ENCODE assay signal across 8 cellular contexts in genomic region chr7:6615853-6616555, GRCh38. TPM values are rescaled to one million over a fixed set of nuclear protein-coding genes. Genes with fewer than 3 reads are reported as not detected.
A peak's percentile ranks its signal among the peaks of the same experiment; 100 is the strongest.
DNase-seq lines count a peak whose midpoint lies in the region; ATAC-seq, FAIRE-seq and TF ChIP-seq lines count a peak whose summit lies in the region.

No MANE protein-coding gene starts in this region.

- no peak for TF ChIP-seq POLR2A in breast epithelium (IDR thresholded peaks at IDR 0.05)
- peak in 2 of 3 donors; percentile 11 to 20 for TF ChIP-seq POLR2A in body of pancreas (IDR thresholded peaks at IDR 0.05)
- no peak for TF ChIP-seq POLR2A in HepG2 (IDR thresholded peaks at IDR 0.05; ENCODE audit: insufficient read depth in 1 of 2, low read depth in 2 of 2, low read length in 2 of 2)
- TF ChIP-seq POLR2A in testis (IDR thresholded peaks at IDR 0.05) = no peak

- no peaks in the 10 kb centered on the region for H3K4me1 ChIP-seq in breast epithelium
- H3K4me1 ChIP-seq in body of pancreas = peaks cover 7% of the 10 kb centered on the region
- peaks cover 21% of the 10 kb centered on the region for H3K4me1 ChIP-seq in HepG2 (ENCODE audit: insufficient read depth, low read length)
- H3K4me1 ChIP-seq in testis = peaks cover 10% of the 10 kb centered on the region

- no peak for FAIRE-seq in HepG2 (lab: Jason Lieb, UNC)

- no peak for DNase-seq in breast epithelium (ENCODE audit: low spot score in 2 of 2)
- DNase-seq in MCF 10A (ENCODE audit: unreplicated experiment) = no peak
- DNase-seq in body of pancreas = peak; percentile 57 to 83 (median 73)
- DNase-seq in HepG2 (ENCODE audit: low spot score) = peak; percentile 24
- DNase-seq in testis = no peak
- DNase-seq in NCI-H2171 treated with DMSO at 0.1 percent for 48 hours (lab: John Stamatoyannopoulos, UW) = no peak

- H3K27me3 Mint-ChIP-seq in MCF 10A (ENCODE audit: insufficient read depth, unreplicated experiment) = peaks cover 53% of the 10 kb centered on the region

- no TSS peak for BruUV-seq in MCF 10A (replicated peaks; lab: Mats Ljungman, UMichigan)
- no TSS peak for BruUV-seq in HepG2 (replicated peaks; lab: Mats Ljungman, UMichigan)

- peak overlapping the region; percentile 85 for H3K4me2 ChIP-seq in HepG2 (ENCODE audit: low read depth, low read length)

- peak overlapping the region in 1 of 2 donors; percentile 58 for H3K27ac ChIP-seq in breast epithelium
- peak overlapping the region in 3 of 4 donors; percentile 2 to 55 (median 22) for H3K27ac ChIP-seq in body of pancreas
- peak overlapping the region; percentile 60 for H3K27ac ChIP-seq in HepG2 (ENCODE audit: extremely low read length, insufficient read depth, low read length)
- no peak overlapping the region for H3K27ac ChIP-seq in testis

- no peak overlapping the region for H3K27ac Mint-ChIP-seq in MCF 10A (ENCODE audit: low read depth, unreplicated experiment)

- no peaks in the 10 kb centered on the region for H3K36me3 Mint-ChIP-seq in MCF 10A (ENCODE audit: insufficient read depth, unreplicated experiment)

- peaks cover 2% of the 10 kb centered on the region for H3K36me3 ChIP-seq in breast epithelium
- H3K36me3 ChIP-seq in body of pancreas (replicated peaks in 1 of 2; ENCODE audit: insufficient read depth in 1 of 2, low read depth in 2 of 2) = no peaks in the 10 kb centered on the region
- H3K36me3 ChIP-seq in HepG2 (replicated peaks in 1 of 2; ENCODE audit: control insufficient read depth in 1 of 2, insufficient read depth in 2 of 2, low read length in 2 of 2) = no peaks in the 10 kb centered on the region
- H3K36me3 ChIP-seq in testis (ENCODE audit: low read depth, missing control alignments) = no peaks in the 10 kb centered on the region

- H2AFZ ChIP-seq in HepG2 (ENCODE audit: low read length) = no peak overlapping the region

- H3K9me3 ChIP-seq in breast epithelium = no peaks in the 10 kb centered on the region
- no peaks in the 10 kb centered on the region for H3K9me3 ChIP-seq in body of pancreas
- no peaks in the 10 kb centered on the region for H3K9me3 ChIP-seq in HepG2 (ENCODE audit: low read length)
- no peaks in the 10 kb centered on the region for H3K9me3 ChIP-seq in testis

- TF ChIP-seq RAD21 in HepG2 (CRISPR knock-in tag; IDR thresholded peaks at IDR 0.05) = no peak

- no peaks in the 10 kb centered on the region for H3K9me3 Mint-ChIP-seq in MCF 10A (ENCODE audit: unreplicated experiment)

- peak; percentile 64 for ATAC-seq in body of pancreas
- peak; percentile 66 for ATAC-seq in HepG2
- ATAC-seq in GM21528 (IDR thresholded peaks at IDR 0.05; ENCODE audit: low FRiP score, unreplicated experiment) = no peak
- no peak for ATAC-seq in GM18909 (IDR thresholded peaks at IDR 0.05; ENCODE audit: poor library complexity, unreplicated experiment)

- 8 to 48% methylated on average over 5 to 45 of the region's 45 CpGs for WGBS in body of pancreas, 2 donors
- 31% methylated on average over 18 of the region's 45 CpGs for WGBS in HepG2 (ENCODE audit: low lambda C conversion rate)
- WGBS in testis, 2 donors = 10 to 38% methylated on average over 6 to 43 of the region's 45 CpGs

- H3K27me3 ChIP-seq in breast epithelium (no peaks in the 10 kb centered on the region), body of pancreas (no peaks in the 10 kb centered on the region), HepG2 (ENCODE audit: control insufficient read depth in 1 of 2, insufficient read depth in 2 of 2, low read length in 2 of 2) (no peaks in the 10 kb centered on the region; a peak in 2 of 5 replicates), testis (no peaks in the 10 kb centered on the region)

- H3K9ac ChIP-seq in HepG2 (ENCODE audit: insufficient read depth, low read depth, low read length) = peak overlapping the region; percentile 66

- intact Hi-C loops in breast epithelium (cut with DNase I; ENCODE audit: low total_unique reads) (no loop called here), MCF 10A (cut with micrococcal nuclease) (no loop called here), body of pancreas (cut with DNase I) (no loop called here), HepG2 (cut with micrococcal nuclease; ENCODE audit: unreplicated experiment) (no loop called here), testis (cut with DNase I; ENCODE audit: low total_unique reads) (no loop called here)

- TF ChIP-seq EP300 in HepG2 (IDR thresholded peaks at IDR 0.05; ENCODE audit: low read depth in 2 of 2, low read length in 2 of 2) (no peak), HepG2 (CRISPR knock-in tag; IDR thresholded peaks at IDR 0.05; ENCODE audit: borderline replicate concordance) (no peak)

- no peaks in the 10 kb centered on the region for H3K4me1 Mint-ChIP-seq in MCF 10A (ENCODE audit: insufficient read depth, unreplicated experiment)

- POLR2A ChIA-PET in MCF 10A (lab: Yijun Ruan, JAX) = no interaction called here
- POLR2A ChIA-PET in HepG2 (lab: Yijun Ruan, JAX) = no interaction called here

- no peak overlapping the region for H3K4me3 Mint-ChIP-seq in MCF 10A (ENCODE audit: unreplicated experiment)

- no peaks in the 10 kb centered on the region for H3K79me2 ChIP-seq in HepG2 (ENCODE audit: insufficient read depth, low read length)

- in situ Hi-C loops in HepG2 (cut with HindIII; ENCODE audit: extremely low pct_ligation_motif_present, low pct_unique_long_range_greater_than_20kb) = no loop called here

- TF ChIP-seq CTCF in breast epithelium (IDR thresholded peaks at IDR 0.05) = no peak
- no peak for TF ChIP-seq CTCF in MCF 10A (IDR thresholded peaks at IDR 0.05; ENCODE audit: unreplicated experiment)
- TF ChIP-seq CTCF in body of pancreas (IDR thresholded peaks at IDR 0.05) = no peak
- no peak for TF ChIP-seq CTCF in HepG2 (CRISPR knock-in tag; IDR thresholded peaks at IDR 0.05)
- no peak for TF ChIP-seq CTCF in testis (IDR thresholded peaks at IDR 0.05)

- H4K20me1 ChIP-seq in HepG2 (ENCODE audit: insufficient read depth, low read length) = no peaks in the 10 kb centered on the region

- H3K4me3 ChIP-seq in breast epithelium (peak overlapping the region; percentile 56 to 94 (median 74)), body of pancreas (peak overlapping the region in 1 of 2 donors; percentile 63), HepG2 (replicated peaks in 1 of 3; ENCODE audit: insufficient read depth in 1 of 3, low read depth in 2 of 3, low read length in 3 of 3) (peak overlapping the region; percentile 74 to 84 (median 83); a peak in 5 of 6 replicates), testis (peak overlapping the region; percentile 59 to 68)

- CTCF ChIA-PET in MCF 10A (lab: Yijun Ruan, JAX) (no interaction called here), HepG2 (lab: Yijun Ruan, JAX; ENCODE audit: low intra/inter-chr PET ratio, low total read pairs) (no interaction called here)

RNA-seq across cellular contexts. Expression of gene ZNF853, which starts 0.6 kb away (rescaled TPM):
- total RNA-seq in breast epithelium (10 to 100 TPM in 2 of 3 donors, 1 to 10 TPM in 1; 5.8 to 11.7 (median 11.5) TPM), MCF 10A (2022) (not detected in 2 replicates), body of pancreas (10 to 100 TPM in 1 of 2 donors, 1 to 10 TPM in 1; 3.6 to 11.2 TPM), HepG2 (2016; rRNA removed; fragmentation: Illumina TruSeq; extraction: Trizol) (2.1 and 2.5 TPM in 2 replicates), testis (1 to 10 TPM; 8.7 to 8.8 TPM)
- total RNA-seq in HepG2 (2016; cell fraction: cytosol; rRNA removed; fragmentation: Illumina TruSeq; extraction: Trizol; ENCODE audit: low read depth) = 0.61 and 1.3 TPM in 2 replicates
- 1.9 and 2.0 TPM in 2 replicates for total RNA-seq in HepG2 (2016; cell fraction: insoluble cytoplasmic fraction; rRNA removed; fragmentation: Illumina TruSeq; extraction: Trizol)
- total RNA-seq in HepG2 (2016; cell fraction: membrane; rRNA removed; fragmentation: Illumina TruSeq; extraction: Trizol) = 3.2 and 3.3 TPM in 2 replicates
- total RNA-seq in HepG2 (2016; cell fraction: nucleus; rRNA removed; fragmentation: Illumina TruSeq; extraction: Trizol) = 1.5 and 1.9 TPM in 2 replicates
- polyA plus RNA-seq in HepG2 (2011; rRNA removed) (6.2 and 10.8 TPM in 2 replicates), testis (ENCODE audit: insufficient read depth, low read depth, low replicate concordance) (9.4 TPM)
- 7.2 and 8.2 TPM in 2 replicates for polyA plus RNA-seq in HepG2 (2011; cell fraction: cytosol; rRNA removed)
- polyA plus RNA-seq in HepG2 (2011; cell fraction: nucleus; rRNA removed) = 4.4 and 5.8 TPM in 2 replicates
- 4.2 and 5.1 TPM in 2 replicates for polyA plus RNA-seq in HepG2 (2012)
- 1.6 and 1.7 TPM in 2 replicates for polyA plus RNA-seq in HepG2 (2016; cell fraction: cytosol; fragmentation: Illumina TruSeq; extraction: Trizol; ENCODE audit: low read depth)
- 3.6 and 4.7 TPM in 2 replicates for polyA plus RNA-seq in HepG2 (2016; cell fraction: insoluble cytoplasmic fraction; fragmentation: Illumina TruSeq; extraction: Trizol; ENCODE audit: low read depth)
- 4.5 and 5.2 TPM in 2 replicates for polyA plus RNA-seq in HepG2 (2016; cell fraction: membrane; fragmentation: Illumina TruSeq; extraction: Trizol; ENCODE audit: low read depth)
- 3.6 and 4.1 TPM in 2 replicates for polyA plus RNA-seq in HepG2 (2016; cell fraction: nucleus; fragmentation: Illumina TruSeq; extraction: Trizol; ENCODE audit: insufficient read depth, low read depth)
- 0.16 and 14.3 TPM in 2 replicates for polyA minus RNA-seq in HepG2 (2011; rRNA and poly(A)+ RNA removed; ENCODE audit: low replicate concordance)
- polyA minus RNA-seq in HepG2 (2011; cell fraction: cytosol; rRNA and poly(A)+ RNA removed) = 6.0 and 8.6 TPM in 2 replicates
- 1.7 and 2.9 TPM in 2 replicates for polyA minus RNA-seq in HepG2 (2011; cell fraction: nucleus; rRNA and poly(A)+ RNA removed)

RNA-seq across cellular contexts. Expression of gene ZNF316, which starts 21.1 kb away (rescaled TPM):
- total RNA-seq in breast epithelium = 10 to 100 TPM; 10.2 to 21.4 (median 21.3) TPM
- total RNA-seq in MCF 10A (2022) = 26.1 and 27.1 TPM in 2 replicates
- total RNA-seq in body of pancreas = 10 to 100 TPM; 29.1 to 69.5 TPM
- total RNA-seq in HepG2 (2016; rRNA removed; fragmentation: Illumina TruSeq; extraction: Trizol) = 5.3 and 9.9 TPM in 2 replicates
- 1.4 and 1.9 TPM in 2 replicates for total RNA-seq in HepG2 (2016; cell fraction: cytosol; rRNA removed; fragmentation: Illumina TruSeq; extraction: Trizol; ENCODE audit: low read depth)
- 3.8 and 8.2 TPM in 2 replicates for total RNA-seq in HepG2 (2016; cell fraction: insoluble cytoplasmic fraction; rRNA removed; fragmentation: Illumina TruSeq; extraction: Trizol)
- total RNA-seq in HepG2 (2016; cell fraction: membrane; rRNA removed; fragmentation: Illumina TruSeq; extraction: Trizol) = 1.5 and 1.9 TPM in 2 replicates
- 6.6 and 7.7 TPM in 2 replicates for total RNA-seq in HepG2 (2016; cell fraction: nucleus; rRNA removed; fragmentation: Illumina TruSeq; extraction: Trizol)
- polyA plus RNA-seq in HepG2 (2011; rRNA removed) = 4.3 and 5.6 TPM in 2 replicates
- polyA plus RNA-seq in HepG2 (2011; cell fraction: cytosol; rRNA removed) = 2.3 and 3.2 TPM in 2 replicates
- polyA plus RNA-seq in HepG2 (2011; cell fraction: nucleus; rRNA removed) = 35.5 and 38.7 TPM in 2 replicates
- 10.3 and 12.2 TPM in 2 replicates for polyA plus RNA-seq in HepG2 (2012)
- polyA plus RNA-seq in HepG2 (2016; cell fraction: cytosol; fragmentation: Illumina TruSeq; extraction: Trizol; ENCODE audit: low read depth) = 0.19 and 0.27 TPM in 2 replicates
- 3.8 and 4.0 TPM in 2 replicates for polyA plus RNA-seq in HepG2 (2016; cell fraction: insoluble cytoplasmic fraction; fragmentation: Illumina TruSeq; extraction: Trizol; ENCODE audit: low read depth)
- 0.60 and 1.1 TPM in 2 replicates for polyA plus RNA-seq in HepG2 (2016; cell fraction: membrane; fragmentation: Illumina TruSeq; extraction: Trizol; ENCODE audit: low read depth)
- polyA plus RNA-seq in HepG2 (2016; cell fraction: nucleus; fragmentation: Illumina TruSeq; extraction: Trizol; ENCODE audit: insufficient read depth, low read depth) = 31.1 and 32.1 TPM in 2 replicates
- polyA minus RNA-seq in HepG2 (2011; rRNA and poly(A)+ RNA removed; ENCODE audit: low replicate concordance) = 4.5 and 7.7 TPM in 2 replicates
- 3.2 and 3.8 TPM in 2 replicates for polyA minus RNA-seq in HepG2 (2011; cell fraction: cytosol; rRNA and poly(A)+ RNA removed)
- 5.9 and 7.0 TPM in 2 replicates for polyA minus RNA-seq in HepG2 (2011; cell fraction: nucleus; rRNA and poly(A)+ RNA removed)
- total RNA-seq in testis = 10 to 100 TPM; 46.6 to 50.9 TPM
- 22.7 TPM for polyA plus RNA-seq in testis (ENCODE audit: insufficient read depth, low read depth, low replicate concordance)

RNA-seq across cellular contexts. Expression of gene INTS15, which starts 26.2 kb away (rescaled TPM):
- total RNA-seq in breast epithelium = 10 to 100 TPM; 22.9 to 36.4 (median 28.2) TPM
- 25.4 and 26.5 TPM in 2 replicates for total RNA-seq in MCF 10A (2022)
- 10 to 100 TPM; 25.7 to 40.5 TPM for total RNA-seq in body of pancreas
- total RNA-seq in HepG2 (2016; rRNA removed; fragmentation: Illumina TruSeq; extraction: Trizol) = 8.7 and 16.3 TPM in 2 replicates
- 6.0 and 7.2 TPM in 2 replicates for total RNA-seq in HepG2 (2016; cell fraction: cytosol; rRNA removed; fragmentation: Illumina TruSeq; extraction: Trizol; ENCODE audit: low read depth)
- 9.9 and 14.0 TPM in 2 replicates for total RNA-seq in HepG2 (2016; cell fraction: insoluble cytoplasmic fraction; rRNA removed; fragmentation: Illumina TruSeq; extraction: Trizol)
- 11.2 and 14.4 TPM in 2 replicates for total RNA-seq in HepG2 (2016; cell fraction: membrane; rRNA removed; fragmentation: Illumina TruSeq; extraction: Trizol)
- 11.9 and 12.9 TPM in 2 replicates for total RNA-seq in HepG2 (2016; cell fraction: nucleus; rRNA removed; fragmentation: Illumina TruSeq; extraction: Trizol)
- 23.3 and 25.7 TPM in 2 replicates for polyA plus RNA-seq in HepG2 (2011; rRNA removed)
- 20.5 and 21.6 TPM in 2 replicates for polyA plus RNA-seq in HepG2 (2011; cell fraction: cytosol; rRNA removed)
- polyA plus RNA-seq in HepG2 (2011; cell fraction: nucleus; rRNA removed) = 35.7 and 36.4 TPM in 2 replicates
- polyA plus RNA-seq in HepG2 (2012) = 15.0 and 22.4 TPM in 2 replicates
- polyA plus RNA-seq in HepG2 (2016; cell fraction: cytosol; fragmentation: Illumina TruSeq; extraction: Trizol; ENCODE audit: low read depth) = 8.3 and 10.5 TPM in 2 replicates
- polyA plus RNA-seq in HepG2 (2016; cell fraction: insoluble cytoplasmic fraction; fragmentation: Illumina TruSeq; extraction: Trizol; ENCODE audit: low read depth) = 14.6 and 18.9 TPM in 2 replicates
- polyA plus RNA-seq in HepG2 (2016; cell fraction: membrane; fragmentation: Illumina TruSeq; extraction: Trizol; ENCODE audit: low read depth) = 17.1 and 18.2 TPM in 2 replicates
- 25.3 and 31.3 TPM in 2 replicates for polyA plus RNA-seq in HepG2 (2016; cell fraction: nucleus; fragmentation: Illumina TruSeq; extraction: Trizol; ENCODE audit: insufficient read depth, low read depth)
- 22.2 and 22.4 TPM in 2 replicates for polyA minus RNA-seq in HepG2 (2011; rRNA and poly(A)+ RNA removed; ENCODE audit: low replicate concordance)
- polyA minus RNA-seq in HepG2 (2011; cell fraction: cytosol; rRNA and poly(A)+ RNA removed) = 9.6 and 10.0 TPM in 2 replicates
- polyA minus RNA-seq in HepG2 (2011; cell fraction: nucleus; rRNA and poly(A)+ RNA removed) = 11.3 and 12.3 TPM in 2 replicates
- total RNA-seq in testis = 10 to 100 TPM; 31.5 to 41.5 TPM
- 23.6 TPM for polyA plus RNA-seq in testis (ENCODE audit: insufficient read depth, low read depth, low replicate concordance)

RNA-seq across cellular contexts. Expression of gene ZDHHC4, which starts 38.8 kb away (rescaled TPM):
- 10 to 100 TPM; 43.2 to 60.6 (median 43.3) TPM for total RNA-seq in breast epithelium
- total RNA-seq in MCF 10A (2022) = 41.8 and 45.6 TPM in 2 replicates
- total RNA-seq in body of pancreas = 10 to 100 TPM; 19.1 to 35.5 TPM
- 65.4 and 83.2 TPM in 2 replicates for total RNA-seq in HepG2 (2016; rRNA removed; fragmentation: Illumina TruSeq; extraction: Trizol)
- total RNA-seq in HepG2 (2016; cell fraction: cytosol; rRNA removed; fragmentation: Illumina TruSeq; extraction: Trizol; ENCODE audit: low read depth) = 226 and 246 TPM in 2 replicates
- total RNA-seq in HepG2 (2016; cell fraction: insoluble cytoplasmic fraction; rRNA removed; fragmentation: Illumina TruSeq; extraction: Trizol) = 68.5 and 81.1 TPM in 2 replicates
- 224 and 257 TPM in 2 replicates for total RNA-seq in HepG2 (2016; cell fraction: membrane; rRNA removed; fragmentation: Illumina TruSeq; extraction: Trizol)
- total RNA-seq in HepG2 (2016; cell fraction: nucleus; rRNA removed; fragmentation: Illumina TruSeq; extraction: Trizol) = 64.6 and 66.3 TPM in 2 replicates
- 164 and 188 TPM in 2 replicates for polyA plus RNA-seq in HepG2 (2011; rRNA removed)
- polyA plus RNA-seq in HepG2 (2011; cell fraction: cytosol; rRNA removed) = 211 and 259 TPM in 2 replicates
- 123 and 147 TPM in 2 replicates for polyA plus RNA-seq in HepG2 (2011; cell fraction: nucleus; rRNA removed)
- polyA plus RNA-seq in HepG2 (2012) = 113 and 117 TPM in 2 replicates
- polyA plus RNA-seq in HepG2 (2016; cell fraction: cytosol; fragmentation: Illumina TruSeq; extraction: Trizol; ENCODE audit: low read depth) = 267 and 344 TPM in 2 replicates
- 67.4 and 79.0 TPM in 2 replicates for polyA plus RNA-seq in HepG2 (2016; cell fraction: insoluble cytoplasmic fraction; fragmentation: Illumina TruSeq; extraction: Trizol; ENCODE audit: low read depth)
- 232 and 277 TPM in 2 replicates for polyA plus RNA-seq in HepG2 (2016; cell fraction: membrane; fragmentation: Illumina TruSeq; extraction: Trizol; ENCODE audit: low read depth)
- polyA plus RNA-seq in HepG2 (2016; cell fraction: nucleus; fragmentation: Illumina TruSeq; extraction: Trizol; ENCODE audit: insufficient read depth, low read depth) = 95.8 and 95.9 TPM in 2 replicates
- polyA minus RNA-seq in HepG2 (2011; rRNA and poly(A)+ RNA removed; ENCODE audit: low replicate concordance) = 201 and 369 TPM in 2 replicates
- 60.4 and 76.0 TPM in 2 replicates for polyA minus RNA-seq in HepG2 (2011; cell fraction: cytosol; rRNA and poly(A)+ RNA removed)
- 68.5 and 88.6 TPM in 2 replicates for polyA minus RNA-seq in HepG2 (2011; cell fraction: nucleus; rRNA and poly(A)+ RNA removed)
- 10 to 100 TPM; 59.4 to 75.8 TPM for total RNA-seq in testis
- polyA plus RNA-seq in testis (ENCODE audit: insufficient read depth, low read depth, low replicate concordance) = 77.7 TPM

Comparison
In these comparisons a context has a peak if more than half of its experiments do, and no peak if none do; other contexts are left out.
1. DNase-seq: peak in body of pancreas (4 of 4) and HepG2 (single experiment); none in breast epithelium (0 of 2), MCF 10A (single experiment), testis (single experiment) and NCI-H2171 treated with DMSO at 0.1 percent for 48 hours (single experiment).
2. H3K27ac ChIP-seq: peak in body of pancreas (3 of 4) and HepG2 (single experiment); none in testis (0 of 2).
3. POLR2A ChIP-seq: peak in body of pancreas (2 of 3); none in breast epithelium (single experiment), HepG2 (0 of 2) and testis (single experiment).
4. ATAC-seq: peak in body of pancreas (single experiment) and HepG2 (single experiment); none in GM21528 (single experiment) and GM18909 (single experiment).